ENCODE assay signal across 8 cellular contexts in the genomic region with DNA sequence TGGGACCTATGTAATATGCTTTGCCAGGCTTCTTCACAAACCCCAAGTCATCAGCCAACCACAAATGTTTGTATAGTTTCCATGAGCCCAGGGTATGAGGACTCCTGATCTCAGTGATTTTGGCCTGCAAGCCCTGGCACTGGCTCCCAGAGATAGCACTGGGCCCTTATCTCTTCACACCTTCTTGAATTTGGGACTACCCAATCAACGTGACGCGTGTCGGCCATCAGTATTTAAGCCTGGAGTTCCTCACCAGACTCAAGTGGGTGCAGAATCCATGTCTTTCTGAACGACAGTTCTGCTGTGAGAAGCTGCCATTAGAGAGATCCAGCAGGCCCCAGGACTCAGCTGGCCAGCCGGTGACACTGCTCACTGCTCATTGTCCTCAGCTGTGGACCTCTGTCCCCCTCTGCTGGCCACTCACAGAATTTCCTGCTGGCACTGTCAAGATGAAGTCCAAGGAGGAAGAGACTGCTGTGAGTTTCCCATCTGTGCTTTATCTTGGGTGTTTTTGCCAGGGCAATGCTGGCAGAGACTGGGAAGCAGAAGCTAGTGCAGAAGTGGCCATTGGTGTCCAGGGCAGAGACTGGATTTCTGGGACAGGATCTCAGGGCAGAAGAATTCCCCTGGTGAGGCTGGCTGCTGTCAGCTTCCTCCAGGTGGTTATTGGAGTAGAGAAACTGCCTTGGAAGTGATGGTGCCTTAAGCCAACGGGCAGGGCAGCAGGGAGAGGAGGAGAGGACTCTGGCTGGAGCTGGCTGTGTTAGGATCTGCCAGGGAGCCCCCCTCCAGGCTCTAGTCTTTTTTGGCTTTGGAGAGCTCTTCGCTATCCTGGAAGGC. TPM values are rescaled to one million over a fixed set of nuclear protein-coding genes. Genes with fewer than 3 reads are reported as not detected.
DNase-seq lines count a peak whose midpoint lies in the region; ATAC-seq and TF ChIP-seq lines count a peak whose summit lies in the region.

No MANE protein-coding gene starts in this region.

- DNase-seq in GDM1 (lab: John Stamatoyannopoulos, UW) (peak; percentile 76), HUDEP-2 (lab: John Stamatoyannopoulos, UW; ENCODE audit: unreplicated experiment in 76 of 76) (peak in 75 of 76 experiments; percentile 54 to 96 (median 91)), NOMO-1 treated with dmso at 0.1 percent for 144 hours (lab: John Stamatoyannopoulos, UW; ENCODE audit: unreplicated experiment) (peak; percentile 42), endothelial cell (ENCODE audit: low spot score) (peak; percentile 92), mucosa of descending colon (peak; percentile 85 to 95 (median 94))
- DNase-seq in activated CD8-positive, alpha-beta memory T cell treated with anti-CD3 and anti-CD28 coated beads, Interleukin-2, amount 10 ng/mL, durations not matched to agents 7 days and 5 days: peak; percentile 89
- peak; percentile 72 to 79 for DNase-seq in stimulated activated CD8-positive, alpha-beta memory T cell treated with anti-CD3 and anti-CD28 coated beads, Interleukin-4, amount 100 ng/mL, for 1 hour (ENCODE audit: low read depth in 2 of 2, low spot score in 1 of 2)

- H3K27me3 Mint-ChIP-seq in activated CD8-positive, alpha-beta memory T cell treated with anti-CD3 and anti-CD28 coated beads, Interleukin-2, amount 10 ng/mL, durations not matched to agents 7 days and 5 days: peaks cover 2% of the 10 kb centered on the region
- peaks cover 7% of the 10 kb centered on the region for H3K27me3 Mint-ChIP-seq in endothelial cell (ENCODE audit: unreplicated experiment)

- no peak overlapping the region for H3K4me3 ChIP-seq in mucosa of descending colon

- H3K4me1 Mint-ChIP-seq in activated CD8-positive, alpha-beta memory T cell treated with anti-CD3 and anti-CD28 coated beads, Interleukin-2, amount 10 ng/mL, durations not matched to agents 7 days and 5 days: peaks cover under 1% of the 10 kb centered on the region
- H3K4me1 Mint-ChIP-seq in endothelial cell (ENCODE audit: unreplicated experiment): peaks cover 29% of the 10 kb centered on the region

- H3K27ac Mint-ChIP-seq in activated CD8-positive, alpha-beta memory T cell treated with anti-CD3 and anti-CD28 coated beads, Interleukin-2, amount 10 ng/mL, durations not matched to agents 7 days and 5 days: no peak overlapping the region
- no peak overlapping the region for H3K27ac Mint-ChIP-seq in endothelial cell (ENCODE audit: unreplicated experiment)

- no peaks in the 10 kb centered on the region for H3K36me3 Mint-ChIP-seq in activated CD8-positive, alpha-beta memory T cell treated with anti-CD3 and anti-CD28 coated beads, Interleukin-2, amount 10 ng/mL, durations not matched to agents 7 days and 5 days
- no peaks in the 10 kb centered on the region for H3K36me3 Mint-ChIP-seq in endothelial cell (ENCODE audit: low read depth, unreplicated experiment)

- no peak overlapping the region for H3K4me3 Mint-ChIP-seq in activated CD8-positive, alpha-beta memory T cell treated with anti-CD3 and anti-CD28 coated beads, Interleukin-2, amount 10 ng/mL, durations not matched to agents 7 days and 5 days
- H3K4me3 Mint-ChIP-seq in endothelial cell (ENCODE audit: unreplicated experiment): peak overlapping the region; percentile 21

- CTCF ChIA-PET in activated CD8-positive, alpha-beta memory T cell treated with anti-CD3 and anti-CD28 coated beads, Interleukin-2, amount 10 ng/mL, durations not matched to agents 7 days and 5 days (lab: Charles Lee): interaction anchor here (0.6 to 16.4 kb wide), 58 partner anchors 9 to 1625 kb away, joined by 3 to 207 read pairs (median 4); a partner anchor contains a TSS

- H3K9me3 Mint-ChIP-seq in activated CD8-positive, alpha-beta memory T cell treated with anti-CD3 and anti-CD28 coated beads, Interleukin-2, amount 10 ng/mL, durations not matched to agents 7 days and 5 days (ENCODE audit: low read depth): no peaks in the 10 kb centered on the region
- H3K9me3 Mint-ChIP-seq in endothelial cell (ENCODE audit: unreplicated experiment): no peaks in the 10 kb centered on the region

- H3K36me3 ChIP-seq in mucosa of descending colon (ENCODE audit: low read depth): no peaks in the 10 kb centered on the region

- H3K4me1 ChIP-seq in mucosa of descending colon (ENCODE audit: low read depth): no peaks in the 10 kb centered on the region

- TF ChIP-seq CTCF in endothelial cell (IDR thresholded peaks at IDR 0.05; ENCODE audit: unreplicated experiment) (peak; percentile 92), mucosa of descending colon (IDR thresholded peaks at IDR 0.05) (peak; percentile 86)

- no peaks in the 10 kb centered on the region for H3K9me3 ChIP-seq in mucosa of descending colon

- intact Hi-C loops in mucosa of descending colon (cut with DNase I, micrococcal nuclease): loop anchor here in 1 of 2 donors (10.0 kb wide), 2 partner anchors 111 to 281 kb away; no protein-coding TSS in a partner anchor

- ATAC-seq in activated CD8-positive, alpha-beta memory T cell treated with anti-CD3 and anti-CD28 coated beads, Interleukin-2, amount 10 ng/mL, durations not matched to agents 7 days and 5 days: peak; percentile 97
- peak; percentile 97 for ATAC-seq in mucosa of descending colon
- no peak for ATAC-seq in GM21528 (IDR thresholded peaks at IDR 0.05; ENCODE audit: low FRiP score, unreplicated experiment)

RNA-seq across cellular contexts. Expression of a gene that starts 28.4 kb away (rescaled TPM):
- total RNA-seq in activated CD8-positive, alpha-beta memory T cell treated with anti-CD3 and anti-CD28 coated beads, Interleukin-2, amount 10 ng/mL, durations not matched to agents 7 days and 5 days: 1 to 10 TPM; 2.6 to 5.3 TPM
- total RNA-seq in endothelial cell (ENCODE audit: unreplicated experiment) (5.6 TPM), mucosa of descending colon (1 to 10 TPM in 1 of 3 donors, under 1 TPM in 2; 0.27 to 5.1 (median 0.29) TPM)

RNA-seq across cellular contexts. Expression of a gene that starts 44.7 kb away (rescaled TPM):
- 10 to 100 TPM in 1 of 2 experiments, 1 to 10 TPM in 1; 8.7 to 11.6 TPM for total RNA-seq in activated CD8-positive, alpha-beta memory T cell treated with anti-CD3 and anti-CD28 coated beads, Interleukin-2, amount 10 ng/mL, durations not matched to agents 7 days and 5 days
- total RNA-seq in endothelial cell (ENCODE audit: unreplicated experiment): 12.2 TPM
- 10 to 100 TPM in 1 of 3 donors, 1 to 10 TPM in 2; 5.3 to 13.9 (median 5.8) TPM for total RNA-seq in mucosa of descending colon

Comparison
In these comparisons a context has a peak if more than half of its experiments do, and no peak if none do; other contexts are left out.
1. DNase-seq: peak in every context shown above with its lines; median percentile 94 in mucosa of descending colon; 92 in endothelial cell; 91 in HUDEP-2; 89 in activated CD8-positive, alpha-beta memory T cell treated with anti-CD3 and anti-CD28 coated beads, Interleukin-2, amount 10 ng/mL, durations not matched to agents 7 days and 5 days; 76 in GDM1; 76 in stimulated activated CD8-positive, alpha-beta memory T cell treated with anti-CD3 and anti-CD28 coated beads, Interleukin-4, amount 100 ng/mL, for 1 hour; 42 in NOMO-1 treated with dmso at 0.1 percent for 144 hours.